ENCODE assay signal across 26 cellular contexts in the genomic region with DNA sequence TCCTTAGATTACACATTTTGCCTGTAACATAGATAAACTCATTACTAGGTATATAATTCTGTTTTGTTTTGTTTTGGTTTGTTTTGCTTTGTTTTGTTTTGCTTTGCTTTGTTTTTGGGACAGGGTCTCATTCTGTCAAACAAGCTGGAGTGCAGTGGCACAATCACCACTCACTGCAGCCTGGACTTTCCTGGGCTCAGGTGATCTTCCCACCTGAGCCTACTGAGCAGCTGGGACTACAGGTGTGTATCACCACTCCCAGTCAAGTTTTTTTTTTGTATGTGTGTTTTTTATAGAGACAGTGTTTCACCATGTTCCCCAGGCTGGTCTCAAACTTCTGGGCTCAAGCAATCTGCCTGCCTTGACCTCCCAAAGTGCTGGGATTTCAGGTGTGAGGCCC. TPM values are rescaled to one million over a fixed set of nuclear protein-coding genes. Genes with fewer than 3 reads are reported as not detected.
DNase-seq lines count a peak whose midpoint lies in the region; ATAC-seq and TF ChIP-seq lines count a peak whose summit lies in the region.
"Had no signal": no experiment of that assay in that cellular context is flagged by ENCODE, and none has a peak within 500 bp of the region (broad histone marks: within the 10 kb centered on the region; RNA-seq: fewer than 3 reads in every experiment).

No MANE protein-coding gene starts in this region.

- no peaks in the 10 kb centered on the region for H3K9me3 Mint-ChIP-seq in stimulated activated naive CD8-positive, alpha-beta T cell treated with anti-CD3 and anti-CD28 coated beads, Interleukin-15, Interleukin-2, amounts not matched to agents 100 ng/mL and 50 ng/mL, for 24 hours
- no peaks in the 10 kb centered on the region for H3K9me3 Mint-ChIP-seq in effector memory CD8-positive, alpha-beta T cell
- H3K9me3 Mint-ChIP-seq in stimulated activated effector memory CD8-positive, alpha-beta T cell treated with anti-CD3 and anti-CD28 coated beads, Interleukin-12 subunit alpha, Interleukin-12 subunit beta, amount 100 ng/mL, for 72 hours, result no peaks in the 10 kb centered on the region
- H3K9me3 Mint-ChIP-seq in activated CD4-positive, alpha-beta T cell treated with anti-CD3 and anti-CD28 coated beads for 36 hours (ENCODE audit: low read depth), result no peaks in the 10 kb centered on the region
- no peaks in the 10 kb centered on the region for H3K9me3 Mint-ChIP-seq in activated naive CD8-positive, alpha-beta T cell treated with anti-CD3 and anti-CD28 coated beads for 36 hours
- H3K9me3 Mint-ChIP-seq: GM23338, H9 had no signal

- H3K4me1 ChIP-seq in OCI-LY1 (ENCODE audit: insufficient read depth, low read length, severe bottlenecking) (peaks cover 36% of the 10 kb centered on the region), hepatocyte (ENCODE audit: insufficient read depth) (no peaks in the 10 kb centered on the region)

- H3K27ac Mint-ChIP-seq in stimulated activated naive CD8-positive, alpha-beta T cell treated with anti-CD3 and anti-CD28 coated beads, Interleukin-15, Interleukin-2, amounts not matched to agents 100 ng/mL and 50 ng/mL, for 24 hours, result peak overlapping the region; percentile 26
- peak overlapping the region; percentile 71 to 92 for H3K27ac Mint-ChIP-seq in effector memory CD8-positive, alpha-beta T cell
- H3K27ac Mint-ChIP-seq in stimulated activated effector memory CD8-positive, alpha-beta T cell treated with anti-CD3 and anti-CD28 coated beads, Interleukin-12 subunit alpha, Interleukin-12 subunit beta, amount 100 ng/mL, for 72 hours, result peak overlapping the region; percentile 69
- no peak overlapping the region for H3K27ac Mint-ChIP-seq in activated CD4-positive, alpha-beta T cell treated with anti-CD3 and anti-CD28 coated beads for 36 hours
- no peak overlapping the region for H3K27ac Mint-ChIP-seq in activated naive CD8-positive, alpha-beta T cell treated with anti-CD3 and anti-CD28 coated beads for 36 hours
- H3K27ac Mint-ChIP-seq: GM23338, H9 had no signal

- H4K20me1 ChIP-seq in OCI-LY1 (ENCODE audit: insufficient read depth, low read length) (no peaks in the 10 kb centered on the region), hepatocyte (ENCODE audit: insufficient read depth, poor library complexity, severe bottlenecking) (no peaks in the 10 kb centered on the region)

- no peaks in the 10 kb centered on the region for H3K79me2 ChIP-seq in OCI-LY1 (ENCODE audit: insufficient read depth, low read length)
- no peaks in the 10 kb centered on the region for H3K79me2 ChIP-seq in hepatocyte

- H3K36me3 ChIP-seq in OCI-LY1 (ENCODE audit: insufficient read depth, low read length), result no peaks in the 10 kb centered on the region
- no peaks in the 10 kb centered on the region for H3K36me3 ChIP-seq in hepatocyte (replicated peaks; ENCODE audit: insufficient read depth, low read depth)
- H3K36me3 ChIP-seq: MG63 had no signal

- CTCF ChIA-PET in activated CD4-positive, alpha-beta T cell treated with anti-CD3 and anti-CD28 coated beads for 36 hours (lab: Charles Lee), result no interaction called here

- no peak for ATAC-seq in stimulated activated naive CD8-positive, alpha-beta T cell treated with anti-CD3 and anti-CD28 coated beads, Interleukin-15, Interleukin-2, amounts not matched to agents 100 U/mL and 50 U/mL, for 24 hours
- ATAC-seq in effector memory CD8-positive, alpha-beta T cell (replicated peaks), result no peak
- no peak for ATAC-seq in stimulated activated effector memory CD8-positive, alpha-beta T cell treated with anti-CD3 and anti-CD28 coated beads, Interleukin-12 subunit alpha, Interleukin-12 subunit beta, amount 100 ng/mL, for 72 hours
- no peak for ATAC-seq in activated CD4-positive, alpha-beta T cell treated with anti-CD3 and anti-CD28 coated beads for 36 hours
- ATAC-seq: GM23338 had no signal

- H3K27me3 Mint-ChIP-seq in stimulated activated naive CD8-positive, alpha-beta T cell treated with anti-CD3 and anti-CD28 coated beads, Interleukin-15, Interleukin-2, amounts not matched to agents 100 ng/mL and 50 ng/mL, for 24 hours, result peaks cover 20% of the 10 kb centered on the region
- H3K27me3 Mint-ChIP-seq in effector memory CD8-positive, alpha-beta T cell, result no peaks in the 10 kb centered on the region
- H3K27me3 Mint-ChIP-seq in activated CD4-positive, alpha-beta T cell treated with anti-CD3 and anti-CD28 coated beads for 36 hours, result peaks cover 17% of the 10 kb centered on the region
- H3K27me3 Mint-ChIP-seq in activated naive CD8-positive, alpha-beta T cell treated with anti-CD3 and anti-CD28 coated beads for 36 hours, result peaks cover 39% of the 10 kb centered on the region

- no peaks in the 10 kb centered on the region for H3F3A ChIP-seq in OCI-LY1 (ENCODE audit: insufficient read depth, low read length)

- no peaks in the 10 kb centered on the region for H3K9me3 ChIP-seq in OCI-LY1 (ENCODE audit: low read length)
- no peaks in the 10 kb centered on the region for H3K9me3 ChIP-seq in hepatocyte (ENCODE audit: low read depth)
- H3K9me3 ChIP-seq: MG63, SK-N-SH had no signal

- H3K4me3 Mint-ChIP-seq in stimulated activated naive CD8-positive, alpha-beta T cell treated with anti-CD3 and anti-CD28 coated beads, Interleukin-15, Interleukin-2, amounts not matched to agents 100 ng/mL and 50 ng/mL, for 24 hours, result no peak overlapping the region
- peak overlapping the region in 1 of 2 donors; percentile 86 for H3K4me3 Mint-ChIP-seq in effector memory CD8-positive, alpha-beta T cell
- no peak overlapping the region for H3K4me3 Mint-ChIP-seq in stimulated activated effector memory CD8-positive, alpha-beta T cell treated with anti-CD3 and anti-CD28 coated beads, Interleukin-12 subunit alpha, Interleukin-12 subunit beta, amount 100 ng/mL, for 72 hours
- no peak overlapping the region for H3K4me3 Mint-ChIP-seq in activated CD4-positive, alpha-beta T cell treated with anti-CD3 and anti-CD28 coated beads for 36 hours
- no peak overlapping the region for H3K4me3 Mint-ChIP-seq in activated naive CD8-positive, alpha-beta T cell treated with anti-CD3 and anti-CD28 coated beads for 36 hours
- H3K4me3 Mint-ChIP-seq: GM23338, H9 had no signal

- peaks cover 54% of the 10 kb centered on the region for H3K4me1 Mint-ChIP-seq in stimulated activated naive CD8-positive, alpha-beta T cell treated with anti-CD3 and anti-CD28 coated beads, Interleukin-15, Interleukin-2, amounts not matched to agents 100 ng/mL and 50 ng/mL, for 24 hours (ENCODE audit: low read depth)
- peaks cover 67 to 72% of the 10 kb centered on the region in 2 donors for H3K4me1 Mint-ChIP-seq in effector memory CD8-positive, alpha-beta T cell (ENCODE audit: low read depth in 2 of 2)
- H3K4me1 Mint-ChIP-seq in stimulated activated effector memory CD8-positive, alpha-beta T cell treated with anti-CD3 and anti-CD28 coated beads, Interleukin-12 subunit alpha, Interleukin-12 subunit beta, amount 100 ng/mL, for 72 hours, result peaks cover 77% of the 10 kb centered on the region
- H3K4me1 Mint-ChIP-seq in activated CD4-positive, alpha-beta T cell treated with anti-CD3 and anti-CD28 coated beads for 36 hours, result no peaks in the 10 kb centered on the region
- peaks cover 8% of the 10 kb centered on the region for H3K4me1 Mint-ChIP-seq in activated naive CD8-positive, alpha-beta T cell treated with anti-CD3 and anti-CD28 coated beads for 36 hours

- H3K27ac ChIP-seq in OCI-LY1 (ENCODE audit: low read depth, low read length, poor library complexity, severe bottlenecking), result peak overlapping the region; percentile 59
- no peak overlapping the region for H3K27ac ChIP-seq in hepatocyte

- H3K9ac ChIP-seq in OCI-LY1 (ENCODE audit: low read length), result no peak overlapping the region
- H3K9ac ChIP-seq: SK-N-SH had no signal

- H3K27me3 ChIP-seq in OCI-LY1 (ENCODE audit: insufficient read depth, low read length) (no peaks in the 10 kb centered on the region), hepatocyte (peaks cover 13% of the 10 kb centered on the region)

- H3K4me3 ChIP-seq in OCI-LY1 (ENCODE audit: low read depth, low read length, poor library complexity, severe bottlenecking), result no peak overlapping the region
- no peak overlapping the region for H3K4me3 ChIP-seq in hepatocyte
- H3K4me3 ChIP-seq: GM23338, MG63 had no signal

- H3K4me2 ChIP-seq in OCI-LY1 (ENCODE audit: low read length), result no peak overlapping the region
- H3K4me2 ChIP-seq in hepatocyte, result no peak overlapping the region
- H3K4me2 ChIP-seq: GM23338, SK-N-SH had no signal

- H2AFZ ChIP-seq in OCI-LY1 (ENCODE audit: low read length) (no peak overlapping the region), hepatocyte (no peak overlapping the region)
- H2AFZ ChIP-seq: GM23338 had no signal

- POLR2A ChIA-PET in activated CD4-positive, alpha-beta T cell treated with anti-CD3 and anti-CD28 coated beads for 36 hours (lab: Charles Lee), result no interaction called here

- no peaks in the 10 kb centered on the region for H3K9me2 ChIP-seq in OCI-LY1 (ENCODE audit: low read depth, low read length)
- H3K9me2 ChIP-seq in hepatocyte (replicated peaks; ENCODE audit: insufficient read depth), result no peaks in the 10 kb centered on the region
- H3K9me2 ChIP-seq: SK-N-SH had no signal

- no peak for DNase-seq in stimulated activated naive CD8-positive, alpha-beta T cell treated with anti-CD3 and anti-CD28 coated beads, Interleukin-15, Interleukin-2, amounts not matched to agents 100 U/mL and 50 U/mL, for 24 hours
- DNase-seq in effector memory CD8-positive, alpha-beta T cell, result no peak
- DNase-seq in stimulated activated effector memory CD8-positive, alpha-beta T cell treated with anti-CD3 and anti-CD28 coated beads, Interleukin-12 subunit alpha, Interleukin-12 subunit beta, amount 100 ng/mL, for 72 hours (ENCODE audit: low spot score in 2 of 2), result no peak
- DNase-seq in activated CD4-positive, alpha-beta T cell treated with anti-CD3 and anti-CD28 coated beads for 36 hours, result no peak
- DNase-seq in activated naive CD8-positive, alpha-beta T cell treated with anti-CD3 and anti-CD28 coated beads for 36 hours, result no peak
- no peak for DNase-seq in hepatocyte (ENCODE audit: low spot score)
- DNase-seq: 8988T, ACHN, Calu3, DMS79 treated with DMSO at 0.1 percent for 48 hours, GF-D8, H9, KBM-7, MG63, NCI-H1048, NCI-H1417 treated with DMSO at 0.1 percent for 48 hours, NCI-H187, NCI-H2107, NCI-H446 treated with DMSO at 0.1 percent for 48 hours, NCI-H526 treated with DMSO at 0.1 percent for 48 hours, OCI-M1, SK-N-SH had no signal

- no peak for TF ChIP-seq CTCF in OCI-LY1 (IDR thresholded peaks at IDR 0.05; ENCODE audit: low read length)
- TF ChIP-seq CTCF in hepatocyte (IDR thresholded peaks at IDR 0.05; ENCODE audit: poor library complexity), result no peak

- intact Hi-C loops in activated CD4-positive, alpha-beta T cell treated with anti-CD3 and anti-CD28 coated beads for 36 hours (cut with DNase I, micrococcal nuclease), result no loop called here

- no peaks in the 10 kb centered on the region for H3K36me3 Mint-ChIP-seq in stimulated activated naive CD8-positive, alpha-beta T cell treated with anti-CD3 and anti-CD28 coated beads, Interleukin-15, Interleukin-2, amounts not matched to agents 100 ng/mL and 50 ng/mL, for 24 hours (ENCODE audit: low read depth)
- H3K36me3 Mint-ChIP-seq in effector memory CD8-positive, alpha-beta T cell (ENCODE audit: insufficient read depth), result no peaks in the 10 kb centered on the region
- H3K36me3 Mint-ChIP-seq in stimulated activated effector memory CD8-positive, alpha-beta T cell treated with anti-CD3 and anti-CD28 coated beads, Interleukin-12 subunit alpha, Interleukin-12 subunit beta, amount 100 ng/mL, for 72 hours, result peaks cover 28% of the 10 kb centered on the region
- H3K36me3 Mint-ChIP-seq in activated CD4-positive, alpha-beta T cell treated with anti-CD3 and anti-CD28 coated beads for 36 hours (ENCODE audit: low read depth), result no peaks in the 10 kb centered on the region
- H3K36me3 Mint-ChIP-seq in activated naive CD8-positive, alpha-beta T cell treated with anti-CD3 and anti-CD28 coated beads for 36 hours, result no peaks in the 10 kb centered on the region

RNA-seq across cellular contexts. Expression of a gene that starts 1.3 kb away (rescaled TPM):
- 1 to 10 TPM; 4.8 to 6.4 TPM for total RNA-seq in activated CD4-positive, alpha-beta T cell treated with anti-CD3 and anti-CD28 coated beads for 36 hours
- total RNA-seq in activated naive CD8-positive, alpha-beta T cell treated with anti-CD3 and anti-CD28 coated beads for 36 hours, result 1 to 10 TPM; 4.4 to 5.5 TPM
- 12.2 and 12.8 TPM in 2 replicates for total RNA-seq in hepatocyte
- polyA plus RNA-seq in hepatocyte, result 20.8 and 78.8 TPM in 2 replicates
- total RNA-seq: Calu3, GM23338, H9 had no signal
- polyA plus RNA-seq: BJ, GM23338, SK-N-SH had no signal

RNA-seq across cellular contexts. Expression of a gene that starts 13.0 kb away (rescaled TPM):
- 1 to 10 TPM; 5.8 to 6.4 TPM for total RNA-seq in activated CD4-positive, alpha-beta T cell treated with anti-CD3 and anti-CD28 coated beads for 36 hours
- 1 to 10 TPM; 2.9 to 3.2 TPM for total RNA-seq in activated naive CD8-positive, alpha-beta T cell treated with anti-CD3 and anti-CD28 coated beads for 36 hours
- 4.6 and 5.7 TPM in 2 replicates for total RNA-seq in hepatocyte
- 7.1 and 9.6 TPM in 2 replicates for polyA plus RNA-seq in hepatocyte
- total RNA-seq: Calu3, GM23338, H9 had no signal
- polyA plus RNA-seq: BJ, SK-N-SH had no signal

RNA-seq across cellular contexts. Expression of a gene that starts 33.1 kb away (rescaled TPM):
- 1 to 10 TPM in 1 of 2 experiments, under 1 TPM in 1; 0.83 to 2.0 TPM for total RNA-seq in activated CD4-positive, alpha-beta T cell treated with anti-CD3 and anti-CD28 coated beads for 36 hours
- total RNA-seq in activated naive CD8-positive, alpha-beta T cell treated with anti-CD3 and anti-CD28 coated beads for 36 hours, result 1 to 10 TPM; 2.0 to 2.6 TPM
- 2.0 TPM in 1 of 2 replicates, not detected in the other for total RNA-seq in hepatocyte
- polyA plus RNA-seq in hepatocyte, result 4.7 and 7.8 TPM in 2 replicates

RNA-seq across cellular contexts. Expression of a gene that starts 54.8 kb away (rescaled TPM):
- total RNA-seq in activated CD4-positive, alpha-beta T cell treated with anti-CD3 and anti-CD28 coated beads for 36 hours, result under 1 TPM in 1 of 2 experiments, not detected in 1; 0.28 TPM
- total RNA-seq in activated naive CD8-positive, alpha-beta T cell treated with anti-CD3 and anti-CD28 coated beads for 36 hours, result not detected
- not detected in 2 replicates for total RNA-seq in hepatocyte
- 0.19 and 0.32 TPM in 2 replicates for polyA plus RNA-seq in hepatocyte
- total RNA-seq: GM23338 had no signal
- polyA plus RNA-seq: BJ, SK-N-SH had no signal

Comparison
In these comparisons a context has a peak if more than half of its experiments do, and no peak if none do; other contexts are left out.
1. H3K27ac Mint-ChIP-seq: peak in stimulated activated naive CD8-positive, alpha-beta T cell treated with anti-CD3 and anti-CD28 coated beads, Interleukin-15, Interleukin-2, amounts not matched to agents 100 ng/mL and 50 ng/mL, for 24 hours (single experiment), effector memory CD8-positive, alpha-beta T cell (2 of 2) and stimulated activated effector memory CD8-positive, alpha-beta T cell treated with anti-CD3 and anti-CD28 coated beads, Interleukin-12 subunit alpha, Interleukin-12 subunit beta, amount 100 ng/mL, for 72 hours (single experiment); none in activated CD4-positive, alpha-beta T cell treated with anti-CD3 and anti-CD28 coated beads for 36 hours (single experiment) and activated naive CD8-positive, alpha-beta T cell treated with anti-CD3 and anti-CD28 coated beads for 36 hours (single experiment).